Comparison of ENCODE assay signal across 16 cellular contexts in genomic region chr16:52466998-52467397, GRCh38.
"Had no signal": no experiment of that assay in that cellular context is flagged by ENCODE, and none has a peak within 500 bp of the region (broad histone marks: within the 10 kb centered on the region; RNA-seq: fewer than 3 reads in every experiment).

No MANE protein-coding gene starts in this region.

- H3K27me3 Mint-ChIP-seq: activated CD8-positive, alpha-beta T cell treated with anti-CD3 and anti-CD28 coated beads for 36 hours; stimulated activated naive CD8-positive, alpha-beta T cell treated with anti-CD3 and anti-CD28 coated beads, Interleukin-15, Interleukin-2, amounts not matched to agents 100 ng/mL and 50 ng/mL, for 24 hours had no signal

- H3K9me3 ChIP-seq: lower lobe of right lung, pancreas, testis had no signal

- H3K4me1 ChIP-seq: lower lobe of right lung had no signal

- H3K36me3 Mint-ChIP-seq: mesothelial cell of epicardium had no signal

- DNase-seq: activated CD4-positive, alpha-beta T cell treated with anti-CD3 and anti-CD28 coated beads for 4 hours; activated CD8-positive, alpha-beta memory T cell treated with anti-CD3 and anti-CD28 coated beads, Interleukin-2, amount 50 U/mL, for 48 hours; activated CD8-positive, alpha-beta T cell treated with anti-CD3 and anti-CD28 coated beads for 36 hours; activated naive CD4-positive, alpha-beta T cell; aorta; lower lobe of right lung; pancreas; retina; stimulated activated CD4-positive, alpha-beta T cell treated with anti-CD3 and anti-CD28 coated beads, Interleukin-4, amount 100 ng/mL, for 1 hour; stimulated activated CD8-positive, alpha-beta memory T cell treated with anti-CD3 and anti-CD28 coated beads, Interleukin-4, amount 100 ng/mL, for 48 hours; testis; WERI-Rb-1 had no signal

- H3K27ac Mint-ChIP-seq: activated CD8-positive, alpha-beta T cell treated with anti-CD3 and anti-CD28 coated beads for 36 hours; activated T-helper 1 cell treated with anti-CD3 and anti-CD28 coated beads, Interleukin-12 subunit alpha, Interleukin-12 subunit beta, Interleukin-2, Interleukin-4 antibody, amounts not matched to agents 30 ng/mL and 10 ng/mL and 1 ng/mL, durations not matched to agents 14 hours and 24 hours and 36 hours; mesothelial cell of epicardium; stimulated activated naive CD8-positive, alpha-beta T cell treated with anti-CD3 and anti-CD28 coated beads, Interleukin-15, Interleukin-2, amounts not matched to agents 100 ng/mL and 50 ng/mL, for 24 hours had no signal

- H3K4me3 Mint-ChIP-seq: activated CD8-positive, alpha-beta T cell treated with anti-CD3 and anti-CD28 coated beads for 36 hours; activated T-helper 1 cell treated with anti-CD3 and anti-CD28 coated beads, Interleukin-12 subunit alpha, Interleukin-12 subunit beta, Interleukin-2, Interleukin-4 antibody, amounts not matched to agents 30 ng/mL and 10 ng/mL and 1 ng/mL, durations not matched to agents 14 hours and 24 hours and 36 hours; mesothelial cell of epicardium; stimulated activated naive CD8-positive, alpha-beta T cell treated with anti-CD3 and anti-CD28 coated beads, Interleukin-15, Interleukin-2, amounts not matched to agents 100 ng/mL and 50 ng/mL, for 24 hours had no signal

- ATAC-seq: activated CD8-positive, alpha-beta T cell treated with anti-CD3 and anti-CD28 coated beads for 36 hours; esophagus mucosa; lower lobe of right lung had no signal

- H3K4me3 ChIP-seq: lower lobe of right lung, pancreas, testis had no signal

- H3K9me3 Mint-ChIP-seq: activated CD8-positive, alpha-beta T cell treated with anti-CD3 and anti-CD28 coated beads for 36 hours; mesothelial cell of epicardium; stimulated activated naive CD8-positive, alpha-beta T cell treated with anti-CD3 and anti-CD28 coated beads, Interleukin-15, Interleukin-2, amounts not matched to agents 100 ng/mL and 50 ng/mL, for 24 hours had no signal

- H3K27ac ChIP-seq: lower lobe of right lung, pancreas, testis, WERI-Rb-1 had no signal

- H3K27me3 ChIP-seq: pancreas, testis had no signal

- H3K36me3 ChIP-seq: lower lobe of right lung, pancreas, WERI-Rb-1 had no signal
